8 cellular contexts compared by ENCODE assay signal in the genomic region with DNA sequence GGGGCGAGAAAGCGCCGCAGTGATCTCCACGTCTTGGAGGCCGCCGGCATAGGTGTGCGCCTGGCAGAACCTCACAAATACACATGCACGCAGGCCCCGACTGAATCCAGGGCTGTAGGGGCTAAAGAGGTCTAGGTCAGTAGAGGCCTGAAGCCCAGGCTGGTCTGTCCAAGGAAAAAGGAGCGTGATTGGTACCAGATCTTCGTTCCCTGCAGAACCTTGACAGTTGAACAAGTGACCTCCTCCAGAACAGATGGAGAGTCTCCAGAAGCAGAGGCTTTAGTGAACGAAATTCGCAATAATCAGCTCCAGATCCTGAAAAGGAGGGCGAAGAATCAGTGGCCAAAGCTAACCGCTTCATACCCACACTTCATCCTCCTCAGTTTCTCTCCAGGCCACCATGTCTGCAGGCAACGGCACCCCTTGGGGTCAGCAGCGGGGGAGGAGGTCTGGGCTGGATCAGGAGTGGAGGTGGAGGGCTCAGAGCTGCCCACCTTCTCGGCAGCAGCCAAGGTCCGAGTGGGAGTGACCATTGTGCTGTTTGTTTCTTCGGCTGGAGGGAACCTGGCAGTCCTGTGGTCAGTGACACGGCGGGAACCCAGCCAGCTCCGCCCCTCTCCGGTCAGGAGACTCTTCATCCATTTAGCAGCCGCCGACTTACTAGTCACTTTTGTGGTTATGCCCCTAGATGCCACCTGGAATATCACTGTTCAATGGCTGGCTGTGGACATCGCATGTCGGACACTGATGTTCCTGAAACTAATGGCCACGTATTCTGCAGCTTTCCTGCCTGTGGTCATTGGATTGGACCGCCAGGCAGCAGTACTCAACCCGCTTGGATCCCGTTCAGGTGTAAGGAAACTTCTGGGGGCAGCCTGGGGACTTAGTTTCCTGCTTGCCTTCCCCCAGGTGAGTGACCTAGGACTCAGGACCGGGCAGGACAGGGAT. TPM values are rescaled to one million over a fixed set of nuclear protein-coding genes. Genes with fewer than 3 reads are reported as not detected.
DNase-seq lines count a peak whose midpoint lies in the region; ATAC-seq and TF ChIP-seq lines count a peak whose summit lies in the region.

No MANE protein-coding gene starts in this region.

- H3K9me2 ChIP-seq in PC-9 (ENCODE audit: insufficient read depth): no peaks in the 10 kb centered on the region

- H2AFZ ChIP-seq in PC-9 (peak overlapping the region; percentile 96), smooth muscle cell (ENCODE audit: low read depth) (peak overlapping the region; percentile 93)

- H3K4me3 ChIP-seq in PC-9 (peak overlapping the region; percentile 80), cardiac fibroblast (replicated peaks in 1 of 2; ENCODE audit: low read depth in 2 of 2, low read length in 2 of 2) (peak overlapping the region; percentile 93 to 94), smooth muscle cell (peak overlapping the region; percentile 78)

- intact Hi-C loops in PC-9 (cut with micrococcal nuclease; ENCODE audit: unreplicated experiment): loop anchor here (1.0 to 5.0 kb wide), 4 partner anchors 27 to 93 kb away; partner anchors contain the start of gene PIAS3

- H3K9ac ChIP-seq in smooth muscle cell (ENCODE audit: low read depth): peak overlapping the region; percentile 82

- peaks cover 47% of the 10 kb centered on the region for H3F3A ChIP-seq in PC-9 (ENCODE audit: insufficient read depth, low read depth)
- no peaks in the 10 kb centered on the region for H3F3A ChIP-seq in smooth muscle cell (ENCODE audit: low read depth)

- CTCF ChIA-PET in PC-9 (lab: Charles Lee): interaction anchor here (0.6 to 1.2 kb wide), 5 partner anchors 10 to 93 kb away, joined by 3 to 5 read pairs (median 3); partner anchors contain the start of genes ITGA10 and PIAS3

- no peaks in the 10 kb centered on the region; the same call in 1 of the 2 replicates for H4K20me1 ChIP-seq in PC-9 (ENCODE audit: insufficient read depth)
- H4K20me1 ChIP-seq in smooth muscle cell (ENCODE audit: low read depth): no peaks in the 10 kb centered on the region

- POLR2A ChIA-PET in PC-9 (lab: Charles Lee; ENCODE audit: unreplicated experiment): interaction anchor here (0.6 to 1.1 kb wide), 4 partner anchors 8 to 138 kb away, joined by 3 to 6 read pairs (median 5); partner anchors contain the start of genes LIX1L, PIAS3 and RBM8A

- H3K27ac ChIP-seq in PC-9 (peak overlapping the region; percentile 64), smooth muscle cell (ENCODE audit: low read depth) (peak overlapping the region; percentile 70)

- WGBS in smooth muscle cell (ENCODE audit: low lambda C conversion rate): 8% methylated on average over 33 of the region's 33 CpGs

- H3K4me2 ChIP-seq in PC-9 (peak overlapping the region; percentile 98), smooth muscle cell (peak overlapping the region; percentile 89)

- H3K79me2 ChIP-seq in PC-9 (ENCODE audit: low read depth) (peaks cover 10% of the 10 kb centered on the region), smooth muscle cell (ENCODE audit: low read depth) (no peaks in the 10 kb centered on the region)

- no peak for TF ChIP-seq CTCF in GM13977 (IDR thresholded peaks at IDR 0.05; ENCODE audit: extremely low read depth, insufficient read depth, missing control alignments)
- no peak for TF ChIP-seq CTCF in PC-9 (conservative IDR thresholded peaks at IDR 0.05)
- no peak for TF ChIP-seq CTCF in cardiac fibroblast (IDR thresholded peaks at IDR 0.05; ENCODE audit: low read depth, low read length)
- no peak for TF ChIP-seq CTCF in smooth muscle cell (IDR thresholded peaks at IDR 0.05; ENCODE audit: borderline replicate concordance, insufficient read depth, poor library complexity, severe bottlenecking)

- no peaks in the 10 kb centered on the region for H3K9me3 ChIP-seq in PC-9 (ENCODE audit: insufficient read depth, low read depth)
- no peaks in the 10 kb centered on the region for H3K9me3 ChIP-seq in smooth muscle cell (replicated peaks; ENCODE audit: low read depth)

- ATAC-seq in HG03108 (IDR thresholded peaks at IDR 0.05; ENCODE audit: unreplicated experiment) (peak; percentile 79), GM21390 (IDR thresholded peaks at IDR 0.05; ENCODE audit: unreplicated experiment) (no peak)

- peaks cover 11% of the 10 kb centered on the region for H3K4me1 ChIP-seq in PC-9 (replicated peaks; ENCODE audit: insufficient read depth)
- peaks cover 15% of the 10 kb centered on the region for H3K4me1 ChIP-seq in smooth muscle cell (ENCODE audit: low read depth)

- DNase-seq in AML-193 (lab: John Stamatoyannopoulos, UW) (peak; percentile 28 to 46), GM13977 (ENCODE audit: low spot score) (peak; percentile 31), PC-9 (peak; percentile 67 to 82), cardiac fibroblast (ENCODE audit: low read depth in 2 of 2) (peak; percentile 51 to 60), islet precursor cell (peak; percentile 82), smooth muscle cell (lab: John Stamatoyannopoulos, UW; ENCODE audit: unreplicated experiment) (no peak)

- H3K36me3 ChIP-seq in PC-9 (ENCODE audit: low read depth) (peaks cover 15% of the 10 kb centered on the region; the same call in 1 of the 2 replicates), smooth muscle cell (ENCODE audit: low read depth) (no peaks in the 10 kb centered on the region)

- BruUV-seq in PC-9 (replicated peaks; lab: Mats Ljungman, UMichigan): no TSS peak

- H3K27me3 ChIP-seq in PC-9 (ENCODE audit: insufficient read depth, low read depth) (no peaks in the 10 kb centered on the region), smooth muscle cell (ENCODE audit: low read depth) (no peaks in the 10 kb centered on the region)

- in situ Hi-C loops in GM13977 (cut with MboI; ENCODE audit: low pct_unique_long_range_greater_than_20kb, low sequenced_read_pairs, unreplicated experiment): no loop called here

RNA-seq across cellular contexts. Expression of gene PEX11B, which starts 0.7 kb away (rescaled TPM):
- total RNA-seq in PC-9 (2021): 19.7 and 19.8 TPM in 2 replicates
- total RNA-seq in smooth muscle cell: 22.8 and 34.3 TPM in 2 replicates
- polyA plus RNA-seq in smooth muscle cell: 23.6 and 28.5 TPM in 2 replicates

RNA-seq across cellular contexts. Expression of gene RBM8A, which starts 8.0 kb away (rescaled TPM):
- total RNA-seq in PC-9 (2021) (129 and 181 TPM in 2 replicates), smooth muscle cell (143 and 144 TPM in 2 replicates)
- 195 and 211 TPM in 2 replicates for polyA plus RNA-seq in smooth muscle cell

RNA-seq across cellular contexts. Expression of gene ITGA10, which starts 9.4 kb away (rescaled TPM):
- total RNA-seq in PC-9 (2021): 0.33 and 0.88 TPM in 2 replicates
- 0.27 and 0.40 TPM in 2 replicates for total RNA-seq in smooth muscle cell
- 0.14 and 0.45 TPM in 2 replicates for polyA plus RNA-seq in smooth muscle cell

RNA-seq across cellular contexts. Expression of gene ANKRD35, which starts 33.6 kb away (rescaled TPM):
- 0.78 and 1.2 TPM in 2 replicates for total RNA-seq in PC-9 (2021)
- total RNA-seq in smooth muscle cell: 1.1 and 1.8 TPM in 2 replicates
- polyA plus RNA-seq in smooth muscle cell: 1.5 and 1.7 TPM in 2 replicates

RNA-seq across cellular contexts. Expression of gene LIX1L, which starts 38.6 kb away (rescaled TPM):
- total RNA-seq in PC-9 (2021): 0.48 and 0.50 TPM in 2 replicates
- total RNA-seq in smooth muscle cell: 23.2 and 32.7 TPM in 2 replicates
- 26.2 and 31.1 TPM in 2 replicates for polyA plus RNA-seq in smooth muscle cell
